Comparison of ENCODE assay signal across 12 cellular contexts in the genomic region with DNA sequence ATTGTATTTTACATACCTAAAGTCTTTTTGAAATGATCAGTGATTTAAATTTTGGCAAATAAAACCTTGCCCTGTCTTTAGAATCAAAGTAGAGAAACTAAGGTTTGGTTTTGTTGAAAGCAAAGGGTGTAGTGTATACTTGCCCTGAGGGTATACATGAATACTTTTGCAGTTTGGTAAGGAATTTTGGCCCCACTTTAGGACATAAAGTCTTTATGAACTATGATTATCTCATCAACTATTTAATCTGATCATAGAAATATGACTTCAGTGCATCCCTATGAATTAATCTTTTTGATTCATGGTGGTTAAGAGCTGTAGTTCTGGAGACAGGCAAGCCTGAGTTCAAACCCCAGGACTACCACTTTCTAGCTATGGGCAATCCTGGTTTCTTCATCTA. TPM values are rescaled to one million over a fixed set of nuclear protein-coding genes. Genes with fewer than 3 reads are reported as not detected.
"Had no signal": no experiment of that assay in that cellular context is flagged by ENCODE, and none has a peak within 500 bp of the region (broad histone marks: within the 10 kb centered on the region; RNA-seq: fewer than 3 reads in every experiment).

No MANE protein-coding gene starts in this region.

- H3K4me1 ChIP-seq: colonic mucosa, Peyer's patch had no signal

- H3K27ac ChIP-seq: adrenal gland, colonic mucosa, Peyer's patch, SK-N-MC, WERI-Rb-1 had no signal

- DNase-seq: activated gamma-delta T cell had no signal

- H3K27me3 Mint-ChIP-seq: activated CD4-positive, alpha-beta memory T cell treated with anti-CD3 and anti-CD28 coated beads, Interleukin-2, amount 10 ng/mL, durations not matched to agents 7 days and 5 days; activated CD4-positive, alpha-beta T cell treated with anti-CD3 and anti-CD28 coated beads for 36 hours; activated naive CD4-positive, alpha-beta T cell treated with anti-CD3 and anti-CD28 coated beads, Interleukin-2, amount 10 ng/mL, durations not matched to agents 7 days and 5 days; activated naive CD8-positive, alpha-beta T cell treated with anti-CD3 and anti-CD28 coated beads for 36 hours; activated T-helper 17 cell treated with anti-CD3 and anti-CD28 coated beads, Interleukin-2, amount 50 U/mL, for 72 hours had no signal

- H3K27ac Mint-ChIP-seq: activated CD4-positive, alpha-beta memory T cell treated with anti-CD3 and anti-CD28 coated beads, Interleukin-2, amount 10 ng/mL, durations not matched to agents 7 days and 5 days; activated CD4-positive, alpha-beta T cell treated with anti-CD3 and anti-CD28 coated beads for 36 hours; activated naive CD4-positive, alpha-beta T cell treated with anti-CD3 and anti-CD28 coated beads, Interleukin-2, amount 10 ng/mL, durations not matched to agents 7 days and 5 days; activated naive CD8-positive, alpha-beta T cell treated with anti-CD3 and anti-CD28 coated beads for 36 hours; activated T-helper 17 cell treated with anti-CD3 and anti-CD28 coated beads, Interleukin-2, amount 50 U/mL, for 72 hours; T-helper 2 cell treated with Interferon-gamma antibody and Interleukin-4, amounts not matched to agents 5 μg/mL and 100 μg/mL, for 36 hours had no signal

- H3K9me3 ChIP-seq: adrenal gland, colonic mucosa, Peyer's patch had no signal

- H3K36me3 ChIP-seq: adrenal gland, colonic mucosa, Peyer's patch, WERI-Rb-1 had no signal

- H3K4me3 ChIP-seq: adrenal gland, colonic mucosa, Peyer's patch, SK-N-MC had no signal

- H3K36me3 Mint-ChIP-seq: activated naive CD4-positive, alpha-beta T cell treated with anti-CD3 and anti-CD28 coated beads, Interleukin-2, amount 10 ng/mL, durations not matched to agents 7 days and 5 days had no signal

- H3K9me3 Mint-ChIP-seq: activated CD4-positive, alpha-beta memory T cell treated with anti-CD3 and anti-CD28 coated beads, Interleukin-2, amount 10 ng/mL, durations not matched to agents 7 days and 5 days; activated naive CD4-positive, alpha-beta T cell treated with anti-CD3 and anti-CD28 coated beads, Interleukin-2, amount 10 ng/mL, durations not matched to agents 7 days and 5 days; activated naive CD8-positive, alpha-beta T cell treated with anti-CD3 and anti-CD28 coated beads for 36 hours; activated T-helper 17 cell treated with anti-CD3 and anti-CD28 coated beads, Interleukin-2, amount 50 U/mL, for 72 hours; T-helper 2 cell treated with Interferon-gamma antibody and Interleukin-4, amounts not matched to agents 5 μg/mL and 100 μg/mL, for 36 hours had no signal

- H3K27me3 ChIP-seq: adrenal gland, colonic mucosa, Peyer's patch had no signal

- H3K4me1 Mint-ChIP-seq: activated CD4-positive, alpha-beta memory T cell treated with anti-CD3 and anti-CD28 coated beads, Interleukin-2, amount 10 ng/mL, durations not matched to agents 7 days and 5 days; activated CD4-positive, alpha-beta T cell treated with anti-CD3 and anti-CD28 coated beads for 36 hours; activated naive CD4-positive, alpha-beta T cell treated with anti-CD3 and anti-CD28 coated beads, Interleukin-2, amount 10 ng/mL, durations not matched to agents 7 days and 5 days; activated naive CD8-positive, alpha-beta T cell treated with anti-CD3 and anti-CD28 coated beads for 36 hours; activated T-helper 17 cell treated with anti-CD3 and anti-CD28 coated beads, Interleukin-2, amount 50 U/mL, for 72 hours had no signal

- H3K4me3 Mint-ChIP-seq: activated CD4-positive, alpha-beta memory T cell treated with anti-CD3 and anti-CD28 coated beads, Interleukin-2, amount 10 ng/mL, durations not matched to agents 7 days and 5 days; activated CD4-positive, alpha-beta T cell treated with anti-CD3 and anti-CD28 coated beads for 36 hours; activated naive CD4-positive, alpha-beta T cell treated with anti-CD3 and anti-CD28 coated beads, Interleukin-2, amount 10 ng/mL, durations not matched to agents 7 days and 5 days; activated naive CD8-positive, alpha-beta T cell treated with anti-CD3 and anti-CD28 coated beads for 36 hours; activated T-helper 17 cell treated with anti-CD3 and anti-CD28 coated beads, Interleukin-2, amount 50 U/mL, for 72 hours; T-helper 2 cell treated with Interferon-gamma antibody and Interleukin-4, amounts not matched to agents 5 μg/mL and 100 μg/mL, for 36 hours had no signal

RNA-seq across cellular contexts. Expression of a gene that starts 58.7 kb away (rescaled TPM):
- total RNA-seq: activated CD4-positive, alpha-beta memory T cell treated with anti-CD3 and anti-CD28 coated beads, Interleukin-2, amount 10 ng/mL, durations not matched to agents 7 days and 5 days; Peyer's patch had no signal
